In genomic region chr5:157025093-157025698, GRCh38 we compare ENCODE assay signal across 11 cellular contexts. TPM values are rescaled to one million over a fixed set of nuclear protein-coding genes. Genes with fewer than 3 reads are reported as not detected.
DNase-seq lines count a peak whose midpoint lies in the region; ATAC-seq and TF ChIP-seq lines count a peak whose summit lies in the region.
"Had no signal": no experiment of that assay in that cellular context is flagged by ENCODE, and none has a peak within 500 bp of the region (broad histone marks: within the 10 kb centered on the region; RNA-seq: fewer than 3 reads in every experiment).

No MANE protein-coding gene starts in this region.

- no peaks in the 10 kb centered on the region for H3K9me3 Mint-ChIP-seq in activated CD4-positive, alpha-beta memory T cell treated with anti-CD3 and anti-CD28 coated beads for 36 hours
- no peaks in the 10 kb centered on the region for H3K9me3 Mint-ChIP-seq in endodermal cell
- H3K9me3 Mint-ChIP-seq in CD14-positive monocyte: peaks cover 0 to 2% (median 0%) of the 10 kb centered on the region in 7 donors

- peak; percentile 90 for DNase-seq in activated CD4-positive, alpha-beta memory T cell treated with anti-CD3 and anti-CD28 coated beads for 36 hours
- DNase-seq in endodermal cell (no peak), MG63 (no peak), RPMI8226 (no peak), OCI-M1 (lab: John Stamatoyannopoulos, UW) (no peak), CD14-positive monocyte (ENCODE audit: low spot score) (no peak)
- peak; percentile 46 for DNase-seq in stimulated activated naive CD4-positive, alpha-beta T cell treated with Interleukin-2 at 50 U/mL for 16 hours (lab: John Stamatoyannopoulos, UW)
- DNase-seq: SJCRH30, substantia nigra had no signal

- H3K36me3 ChIP-seq in endodermal cell (ENCODE audit: control insufficient read depth, insufficient read depth, low read length): no peaks in the 10 kb centered on the region
- no peaks in the 10 kb centered on the region for H3K36me3 ChIP-seq in MG63
- H3K36me3 ChIP-seq: SJCRH30 had no signal

- peak overlapping the region; percentile 79 for H3K27ac Mint-ChIP-seq in activated CD4-positive, alpha-beta memory T cell treated with anti-CD3 and anti-CD28 coated beads for 36 hours
- H3K27ac Mint-ChIP-seq in endodermal cell: peak overlapping the region; percentile 0
- H3K27ac Mint-ChIP-seq in CD14-positive monocyte: peak overlapping the region in 1 of 7 donors; percentile 66

- CTCF ChIA-PET in activated CD4-positive, alpha-beta memory T cell treated with anti-CD3 and anti-CD28 coated beads for 36 hours (lab: Charles Lee): interaction anchor here (0.6 to 1.8 kb wide), 9 partner anchors 17 to 569 kb away, joined by 3 to 6 read pairs (median 3); partner anchors contain the start of gene HAVCR2

- H3K9me3 ChIP-seq in endodermal cell (ENCODE audit: control insufficient read depth, low read length): no peaks in the 10 kb centered on the region
- H3K9me3 ChIP-seq in MG63: no peaks in the 10 kb centered on the region
- H3K9me3 ChIP-seq: SJCRH30 had no signal

- POLR2A ChIA-PET in activated CD4-positive, alpha-beta memory T cell treated with anti-CD3 and anti-CD28 coated beads for 36 hours (lab: Charles Lee): interaction anchor here (1.1 to 2.1 kb wide), 4 partner anchors 77 to 105 kb away, joined by 3 to 14 read pairs (median 4); no protein-coding TSS in a partner anchor

- TF ChIP-seq CTCF in endodermal cell (conservative IDR thresholded peaks at IDR 0.05): no peak
- no peak for TF ChIP-seq CTCF in CD14-positive monocyte (IDR thresholded peaks at IDR 0.05)

- no peaks in the 10 kb centered on the region for H3K27me3 Mint-ChIP-seq in activated CD4-positive, alpha-beta memory T cell treated with anti-CD3 and anti-CD28 coated beads for 36 hours
- no peaks in the 10 kb centered on the region for H3K27me3 Mint-ChIP-seq in endodermal cell (ENCODE audit: insufficient read depth)
- H3K27me3 Mint-ChIP-seq in CD14-positive monocyte (ENCODE audit: low read depth in 3 of 3): peaks cover 0 to 14% (median 6%) of the 10 kb centered on the region in 3 donors

- peaks cover 34% of the 10 kb centered on the region for H3K4me1 Mint-ChIP-seq in activated CD4-positive, alpha-beta memory T cell treated with anti-CD3 and anti-CD28 coated beads for 36 hours (ENCODE audit: low read depth)
- H3K4me1 Mint-ChIP-seq in endodermal cell (peaks cover 11% of the 10 kb centered on the region), CD14-positive monocyte (no peaks in the 10 kb centered on the region)

- peak; percentile 35 for ATAC-seq in GM21786 (IDR thresholded peaks at IDR 0.05; ENCODE audit: unreplicated experiment)

- 94% methylated on average over 3 of the region's 3 CpGs; no CpG with 5 or more reads in 1 of the 2 experiments for WGBS in endodermal cell (ENCODE audit: insufficient coverage in 1 of 2, insufficient read length in 1 of 2), 2 experiments

- H3K36me3 Mint-ChIP-seq in activated CD4-positive, alpha-beta memory T cell treated with anti-CD3 and anti-CD28 coated beads for 36 hours: no peaks in the 10 kb centered on the region
- H3K36me3 Mint-ChIP-seq in endodermal cell (ENCODE audit: low read depth): no peaks in the 10 kb centered on the region
- no peaks in the 10 kb centered on the region for H3K36me3 Mint-ChIP-seq in CD14-positive monocyte

- no peak overlapping the region for H3K9ac ChIP-seq in endodermal cell (ENCODE audit: extremely low read depth, low read length, poor library complexity, severe bottlenecking)

- no peak overlapping the region for H3K4me3 Mint-ChIP-seq in activated CD4-positive, alpha-beta memory T cell treated with anti-CD3 and anti-CD28 coated beads for 36 hours
- H3K4me3 Mint-ChIP-seq in endodermal cell: no peak overlapping the region
- H3K4me3 Mint-ChIP-seq in CD14-positive monocyte: no peak overlapping the region

- intact Hi-C loops in activated CD4-positive, alpha-beta memory T cell treated with anti-CD3 and anti-CD28 coated beads for 36 hours (cut with micrococcal nuclease): loop anchor here (1.0 to 2.0 kb wide), 8 partner anchors 20 to 623 kb away; partner anchors contain the start of gene HAVCR2
- intact Hi-C loops in CD14-positive monocyte (cut with micrococcal nuclease): no loop called here

- H3K4me1 ChIP-seq in endodermal cell (ENCODE audit: control insufficient read depth, insufficient read depth, low read length): no peaks in the 10 kb centered on the region
- H3K4me1 ChIP-seq: SJCRH30 had no signal

- H3K27ac ChIP-seq in endodermal cell (ENCODE audit: low read depth, low read length): no peak overlapping the region
- H3K27ac ChIP-seq: SJCRH30 had no signal

- H3K4me3 ChIP-seq in endodermal cell (ENCODE audit: low read length) (no peak overlapping the region), MG63 (no peak overlapping the region)
- H3K4me3 ChIP-seq: SJCRH30 had no signal

- no peaks in the 10 kb centered on the region for H3K27me3 ChIP-seq in endodermal cell (ENCODE audit: control insufficient read depth, insufficient read depth, low read length, poor library complexity, severe bottlenecking)
- H3K27me3 ChIP-seq in MG63: peaks cover 5% of the 10 kb centered on the region; the same call in 1 of the 2 replicates
- H3K27me3 ChIP-seq: SJCRH30 had no signal

RNA-seq across cellular contexts. Expression of gene HAVCR1, which starts 33.7 kb away (rescaled TPM):
- total RNA-seq in activated CD4-positive, alpha-beta memory T cell treated with anti-CD3 and anti-CD28 coated beads for 36 hours: under 1 TPM; 0.27 to 0.40 TPM
- total RNA-seq in endodermal cell: under 1 TPM; 0.59 to 0.60 TPM
- polyA plus RNA-seq in endodermal cell (2013, experiment 1 of 2): 0.28 TPM
- polyA plus RNA-seq in endodermal cell (2013, experiment 2 of 2): not detected
- total RNA-seq in MG63 (2014; rRNA removed; shearing (Covaris generic); ENCODE audit: low replicate concordance): not detected in 2 replicates
- not detected for polyA plus RNA-seq in CD14-positive monocyte
- total RNA-seq: dermis microvascular lymphatic vessel endothelial cell had no signal

Comparison
In these comparisons a context has a peak if more than half of its experiments do, and no peak if none do; other contexts are left out.
1. DNase-seq: peak in activated CD4-positive, alpha-beta memory T cell treated with anti-CD3 and anti-CD28 coated beads for 36 hours (single experiment) and stimulated activated naive CD4-positive, alpha-beta T cell treated with Interleukin-2 at 50 U/mL for 16 hours (single experiment); none in endodermal cell (single experiment), MG63 (single experiment), RPMI8226 (single experiment), OCI-M1 (single experiment) and CD14-positive monocyte (single experiment).